In genomic region chr1:16215882-16216753, GRCh38 we compare ENCODE assay signal across 8 cellular contexts. TPM values are rescaled to one million over a fixed set of nuclear protein-coding genes. Genes with fewer than 3 reads are reported as not detected.
DNase-seq lines count a peak whose midpoint lies in the region; TF ChIP-seq lines count a peak whose summit lies in the region.

No MANE protein-coding gene starts in this region.

- H3K9me3 Mint-ChIP-seq in activated CD4-positive, alpha-beta memory T cell treated with anti-CD3 and anti-CD28 coated beads for 36 hours, result no peaks in the 10 kb centered on the region

- TF ChIP-seq POLR2A in lower leg skin (IDR thresholded peaks at IDR 0.05), result no peak

- POLR2A ChIA-PET in activated CD4-positive, alpha-beta memory T cell treated with anti-CD3 and anti-CD28 coated beads for 36 hours (lab: Charles Lee), result interaction anchor here (1.7 to 2.2 kb wide), 2 partner anchors 10 to 13 kb away, joined by 4 to 12 read pairs; no protein-coding TSS in a partner anchor

- no peak overlapping the region for H3K27ac Mint-ChIP-seq in activated CD4-positive, alpha-beta memory T cell treated with anti-CD3 and anti-CD28 coated beads for 36 hours

- H3K36me3 Mint-ChIP-seq in activated CD4-positive, alpha-beta memory T cell treated with anti-CD3 and anti-CD28 coated beads for 36 hours, result no peaks in the 10 kb centered on the region

- TF ChIP-seq CTCF in lower leg skin (IDR thresholded peaks at IDR 0.05), result no peak

- CTCF ChIA-PET in activated CD4-positive, alpha-beta memory T cell treated with anti-CD3 and anti-CD28 coated beads for 36 hours (lab: Charles Lee), result interaction anchor here (1.1 to 1.6 kb wide), 3 partner anchors 12 to 134 kb away, joined by 3 to 5 read pairs (median 4); no protein-coding TSS in a partner anchor

- peak; percentile 25 to 27 for DNase-seq in NOMO-1 (lab: John Stamatoyannopoulos, UW; ENCODE audit: unreplicated experiment in 2 of 2)
- DNase-seq in NOMO-1 treated with dmso at 0.1 percent for 144 hours (lab: John Stamatoyannopoulos, UW; ENCODE audit: unreplicated experiment), result no peak
- DNase-seq in NCI-H2196 treated with DMSO at 0.1 percent for 48 hours (lab: John Stamatoyannopoulos, UW; ENCODE audit: unreplicated experiment), result peak; percentile 77
- DNase-seq in activated CD4-positive, alpha-beta memory T cell treated with anti-CD3 and anti-CD28 coated beads for 36 hours, result peak; percentile 83
- DNase-seq in effector CD8-positive, alpha-beta T cell (lab: John Stamatoyannopoulos, UW), result peak; percentile 56
- peak; percentile 84 to 94 for DNase-seq in lower leg skin (ENCODE audit: low spot score in 2 of 2)
- DNase-seq in stimulated activated CD4-positive, alpha-beta T cell treated with anti-CD3 and anti-CD28 coated beads, Interleukin-4, amount 100 ng/mL, for 1 hour, result peak; percentile 45
- DNase-seq in NCI-H2171 treated with DMSO at 0.1 percent for 48 hours (lab: John Stamatoyannopoulos, UW), result no peak

- peak overlapping the region; percentile 81 for H3K4me3 Mint-ChIP-seq in activated CD4-positive, alpha-beta memory T cell treated with anti-CD3 and anti-CD28 coated beads for 36 hours

- WGBS in lower leg skin, 2 donors, result 26 to 29% methylated on average over 33 of the region's 33 CpGs

- peaks cover 2% of the 10 kb centered on the region for H3K27me3 Mint-ChIP-seq in activated CD4-positive, alpha-beta memory T cell treated with anti-CD3 and anti-CD28 coated beads for 36 hours

- peaks cover 10% of the 10 kb centered on the region for H3K4me1 Mint-ChIP-seq in activated CD4-positive, alpha-beta memory T cell treated with anti-CD3 and anti-CD28 coated beads for 36 hours (ENCODE audit: low read depth)

- no peak overlapping the region for H3K4me3 ChIP-seq in lower leg skin (ENCODE audit: low read depth, poor library complexity, severe bottlenecking)

- intact Hi-C loops in activated CD4-positive, alpha-beta memory T cell treated with anti-CD3 and anti-CD28 coated beads for 36 hours (cut with micrococcal nuclease), result loop anchor here (10.0 kb wide), 1 partner anchor 691 kb away; the partner anchor contains the start of genes CASP9 and DNAJC16
- intact Hi-C loops in lower leg skin (cut with DNase I; ENCODE audit: low total_unique reads), result no loop called here

RNA-seq across cellular contexts. Expression of gene ARHGEF19, which starts 3.7 kb away (rescaled TPM):
- total RNA-seq in activated CD4-positive, alpha-beta memory T cell treated with anti-CD3 and anti-CD28 coated beads for 36 hours, result 1 to 10 TPM; 7.0 to 7.1 TPM
- total RNA-seq in lower leg skin, result 10 to 100 TPM; 45.7 to 63.1 (median 48.5) TPM

RNA-seq across cellular contexts. Expression of gene CPLANE2, which starts 20.9 kb away (rescaled TPM):
- total RNA-seq in activated CD4-positive, alpha-beta memory T cell treated with anti-CD3 and anti-CD28 coated beads for 36 hours, result 1 to 10 TPM; 3.9 to 5.0 TPM
- total RNA-seq in lower leg skin, result 10 to 100 TPM in 2 of 4 donors, 1 to 10 TPM in 2; 6.0 to 17.2 (median 10.4) TPM

Comparison
In these comparisons a context has a peak if more than half of its experiments do, and no peak if none do; other contexts are left out.
1. DNase-seq: peak in NOMO-1 (2 of 2), NCI-H2196 treated with DMSO at 0.1 percent for 48 hours (single experiment), activated CD4-positive, alpha-beta memory T cell treated with anti-CD3 and anti-CD28 coated beads for 36 hours (single experiment), effector CD8-positive, alpha-beta T cell (single experiment), lower leg skin (2 of 2) and stimulated activated CD4-positive, alpha-beta T cell treated with anti-CD3 and anti-CD28 coated beads, Interleukin-4, amount 100 ng/mL, for 1 hour (single experiment); none in NOMO-1 treated with dmso at 0.1 percent for 144 hours (single experiment) and NCI-H2171 treated with DMSO at 0.1 percent for 48 hours (single experiment).
2. RNA of gene ARHGEF19, which starts 3.7 kb away (total RNA-seq): 45.7 to 63.1 TPM in lower leg skin; 7.0 to 7.1 TPM in activated CD4-positive, alpha-beta memory T cell treated with anti-CD3 and anti-CD28 coated beads for 36 hours; every median in the first group is over 4 times any median in the second.